1 cellular context compared by ENCODE assay signal in the genomic region with DNA sequence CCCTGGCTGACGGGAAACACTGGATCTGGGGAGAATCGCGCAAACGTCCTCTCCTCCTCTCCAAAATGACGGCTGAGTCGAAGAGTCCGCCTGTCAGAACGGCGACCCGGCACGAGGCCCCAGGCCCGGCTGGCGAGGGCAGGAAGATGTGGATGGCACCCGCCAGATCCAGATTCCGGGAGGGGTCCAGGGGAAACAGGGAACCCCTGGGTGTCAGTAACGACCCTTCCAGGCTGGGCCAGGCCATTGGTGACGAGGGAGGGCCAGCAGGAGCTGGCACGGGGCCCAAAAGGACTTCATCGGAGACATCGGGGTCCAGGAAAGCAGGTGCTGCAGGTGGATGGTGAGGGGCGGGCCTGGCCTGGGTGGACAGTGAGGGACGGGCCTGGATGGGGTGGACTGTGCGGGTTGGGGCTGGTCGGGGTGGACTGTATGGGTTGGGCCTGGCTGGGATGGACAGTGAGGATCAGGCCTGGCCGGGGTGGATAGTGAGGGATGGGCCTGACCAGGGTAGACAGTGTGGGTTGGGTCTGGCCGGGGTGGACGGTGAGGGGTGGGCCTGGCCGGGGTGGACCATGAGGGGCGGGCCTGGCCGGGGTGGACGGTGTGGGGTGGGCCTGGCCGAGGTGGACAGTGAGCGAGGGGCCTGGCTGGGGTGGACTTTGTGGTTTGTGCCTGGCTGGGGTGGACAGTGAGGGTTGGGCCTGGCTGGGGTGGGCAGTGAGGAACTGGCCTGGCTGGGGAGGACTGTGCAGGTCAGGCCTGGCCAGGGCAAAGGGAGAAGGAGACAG.
TF ChIP-seq lines count a peak whose summit lies in the region.

No MANE protein-coding gene starts in this region.

TF ChIP-seq in K562, 482 proteins besides CTCF, POLR2A, EP300 and RAD21:
- TF ChIP-seq NFIC (IDR thresholded peaks at IDR 0.05): peak; percentile 39
- no peak for TF ChIP-seq ZNF143 (CRISPR knock-in tag; IDR thresholded peaks at IDR 0.05)
